In genomic region chr1:1599919-1600860, GRCh38 we compare ENCODE assay signal across 8 cellular contexts. TPM values are rescaled to one million over a fixed set of nuclear protein-coding genes. Genes with fewer than 3 reads are reported as not detected.
A peak's percentile ranks its signal among the peaks of the same experiment; 100 is the strongest.
DNase-seq lines count a peak whose midpoint lies in the region; ATAC-seq and TF ChIP-seq lines count a peak whose summit lies in the region.

Gene FNDC10 (minus strand): TSS chr1:1600135. CDS start chr1:1600015, 120 bp downstream.

- H3K27me3 ChIP-seq in kidney epithelial cell (ENCODE audit: control insufficient read depth, insufficient read depth, low read length) (peaks cover 58% of the 10 kb centered on the region), upper lobe of right lung (peaks cover 24% of the 10 kb centered on the region)

- peak; percentile 61 for DNase-seq in activated effector memory CD4-positive, alpha-beta T cell treated with anti-CD3 and anti-CD28 coated beads, Interleukin-2, amount 50 U/mL, for 16 hours
- DNase-seq in activated effector memory CD4-positive, alpha-beta T cell treated with Interleukin-2 at 50 U/mL for 16 hours: no peak
- no peak for DNase-seq in kidney epithelial cell (ENCODE audit: low read depth)
- no peak for DNase-seq in upper lobe of right lung
- no peak for DNase-seq in amygdala (lab: John Stamatoyannopoulos, UW)

- H3K27ac ChIP-seq in angular gyrus (ENCODE audit: low read depth, low read length) (peak within 1 kb of the TSS; percentile 55), upper lobe of right lung (no peak within 1 kb of the TSS)

- intact Hi-C loops in upper lobe of right lung (cut with DNase I): no loop called here

- TF ChIP-seq CTCF in kidney epithelial cell (IDR thresholded peaks at IDR 0.05; ENCODE audit: insufficient read depth, low read length, poor library complexity, severe bottlenecking) (no peak), upper lobe of right lung (IDR thresholded peaks at IDR 0.05) (no peak)

- H3K4me1 ChIP-seq in upper lobe of right lung: peaks cover 16% of the 10 kb centered on the region

- H3K36me3 ChIP-seq in kidney epithelial cell (ENCODE audit: control insufficient read depth, insufficient read depth, low read length) (no peaks in the 10 kb centered on the region), upper lobe of right lung (no peaks in the 10 kb centered on the region)

- peak within 1 kb of the TSS; percentile 35 for H3K4me3 ChIP-seq in kidney epithelial cell (ENCODE audit: low read depth, low read length)
- peak within 1 kb of the TSS; percentile 51 for H3K4me3 ChIP-seq in upper lobe of right lung

- peak; percentile 27 for ATAC-seq in upper lobe of right lung
- ATAC-seq in GM19351 (IDR thresholded peaks at IDR 0.05; ENCODE audit: unreplicated experiment): no peak
- no peak for ATAC-seq in GM18868 (IDR thresholded peaks at IDR 0.05; ENCODE audit: unreplicated experiment)

- no peaks in the 10 kb centered on the region for H3K9me3 ChIP-seq in upper lobe of right lung

RNA-seq across cellular contexts. Expression of gene FNDC10, which starts in this region (rescaled TPM):
- 8.0 and 9.2 TPM in 2 replicates for total RNA-seq in kidney epithelial cell
- 7.4 TPM for total RNA-seq in upper lobe of right lung
